22 cellular contexts compared by ENCODE assay signal in the genomic region with DNA sequence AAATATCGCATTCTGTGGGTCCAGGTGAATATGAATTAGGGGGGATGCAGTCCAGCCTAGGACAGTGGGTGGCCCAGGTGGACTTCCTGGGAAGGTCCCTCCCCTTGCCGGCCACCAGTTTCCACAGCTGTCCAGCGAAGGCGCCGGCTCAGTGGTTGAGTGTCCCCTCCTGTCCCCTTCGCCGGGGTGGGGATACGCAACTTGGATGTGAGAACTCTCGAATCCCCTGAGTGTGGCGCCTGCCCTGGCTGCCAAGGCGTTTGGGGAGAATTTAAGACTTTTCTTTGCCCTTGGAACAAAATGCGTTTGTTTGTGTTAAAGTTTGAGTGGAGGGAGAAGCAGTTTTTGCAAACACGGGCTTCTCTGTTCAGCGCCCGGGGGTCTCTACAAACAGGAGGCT.
DNase-seq lines count a peak whose midpoint lies in the region; ATAC-seq, FAIRE-seq and TF ChIP-seq lines count a peak whose summit lies in the region.
"Had no signal": no experiment of that assay in that cellular context is flagged by ENCODE, and none has a peak within 500 bp of the region (broad histone marks: within the 10 kb centered on the region; RNA-seq: fewer than 3 reads in every experiment).

No MANE protein-coding gene starts in this region.

- DNase-seq in CD14-positive monocyte (ENCODE audit: low spot score) (peak; percentile 17), T-helper 17 cell (peak in 2 of 3 donors; percentile 3 to 7), kidney (peak; percentile 47), ovary (peak in 3 of 5 donors; percentile 7 to 13 (median 7)), superior temporal gyrus (ENCODE audit: extremely low spot score) (no peak), NCI-H2171 treated with DMSO at 0.1 percent for 48 hours (lab: John Stamatoyannopoulos, UW) (no peak), RCC 7860 (ENCODE audit: low spot score) (no peak)
- no peak for DNase-seq in activated CD4-positive, alpha-beta T cell treated with anti-CD3 and anti-CD28 coated beads, Interleukin-2, amount 10 ng/mL, durations not matched to agents 24 days and 14 days
- DNase-seq: activated naive CD4-positive, alpha-beta T cell; DND-41; H7; KG1; NCI-H2227 treated with DMSO at 0.1 percent for 48 hours; NCI-H82; OCI-M1; stimulated activated CD4-positive, alpha-beta T cell treated with anti-CD3 and anti-CD28 coated beads, Interleukin-4, amount 100 ng/mL, for 24 hours had no signal

- WGBS in ovary, 3 donors, result 89 to 95% (median 92%) methylated on average over 15 of the region's 15 CpGs

- no peaks in the 10 kb centered on the region for H3K27me3 ChIP-seq in ovary

- no peak overlapping the region for H3K9ac ChIP-seq in kidney (ENCODE audit: low read length in 2 of 2)
- H3K9ac ChIP-seq: parathyroid adenoma had no signal

- no peak overlapping the region for H3K4me3 Mint-ChIP-seq in CD14-positive monocyte
- no peak overlapping the region for H3K4me3 Mint-ChIP-seq in T-helper 17 cell
- no peak overlapping the region for H3K4me3 Mint-ChIP-seq in activated CD4-positive, alpha-beta T cell treated with anti-CD3 and anti-CD28 coated beads, Interleukin-2, amount 10 ng/mL, durations not matched to agents 24 days and 14 days
- H3K4me3 Mint-ChIP-seq: stimulated activated naive CD8-positive, alpha-beta T cell treated with anti-CD3 and anti-CD28 coated beads, Interleukin-15, Interleukin-2, amounts not matched to agents 100 ng/mL and 50 ng/mL, for 24 hours; T-cell had no signal

- H3K36me3 Mint-ChIP-seq in CD14-positive monocyte (peaks cover 27 to 50% of the 10 kb centered on the region in 2 donors), T-helper 17 cell (ENCODE audit: low read depth) (no peaks in the 10 kb centered on the region)
- H3K36me3 Mint-ChIP-seq in activated CD4-positive, alpha-beta T cell treated with anti-CD3 and anti-CD28 coated beads, Interleukin-2, amount 10 ng/mL, durations not matched to agents 24 days and 14 days (ENCODE audit: low read depth), result no peaks in the 10 kb centered on the region
- H3K36me3 Mint-ChIP-seq: T-cell had no signal

- no peak for TF ChIP-seq CTCF in CD14-positive monocyte (IDR thresholded peaks at IDR 0.05)
- TF ChIP-seq CTCF in kidney (IDR thresholded peaks at IDR 0.05; ENCODE audit: borderline replicate concordance, extremely low read depth, insufficient read depth), result no peak
- no peak for TF ChIP-seq CTCF in ovary (IDR thresholded peaks at IDR 0.05)

- H3K4me1 Mint-ChIP-seq in CD14-positive monocyte, result no peaks in the 10 kb centered on the region
- no peaks in the 10 kb centered on the region for H3K4me1 Mint-ChIP-seq in T-helper 17 cell
- no peaks in the 10 kb centered on the region for H3K4me1 Mint-ChIP-seq in activated CD4-positive, alpha-beta T cell treated with anti-CD3 and anti-CD28 coated beads, Interleukin-2, amount 10 ng/mL, durations not matched to agents 24 days and 14 days
- H3K4me1 Mint-ChIP-seq: T-cell had no signal

- H3K36me3 ChIP-seq in kidney (ENCODE audit: control insufficient read depth in 1 of 2, insufficient read depth in 2 of 2, low read length in 2 of 2) (no peaks in the 10 kb centered on the region), ovary (no peaks in the 10 kb centered on the region)

- H3K27me3 Mint-ChIP-seq in CD14-positive monocyte (ENCODE audit: low read depth in 3 of 3) (peaks cover 0 to 3% (median 0%) of the 10 kb centered on the region in 3 donors), T-helper 17 cell (no peaks in the 10 kb centered on the region)
- H3K27me3 Mint-ChIP-seq in activated CD4-positive, alpha-beta T cell treated with anti-CD3 and anti-CD28 coated beads, Interleukin-2, amount 10 ng/mL, durations not matched to agents 24 days and 14 days, result no peaks in the 10 kb centered on the region
- H3K27me3 Mint-ChIP-seq: stimulated activated naive CD8-positive, alpha-beta T cell treated with anti-CD3 and anti-CD28 coated beads, Interleukin-15, Interleukin-2, amounts not matched to agents 100 ng/mL and 50 ng/mL, for 24 hours; T-cell had no signal

- H3K4me1 ChIP-seq in kidney (ENCODE audit: control insufficient read depth in 1 of 2, insufficient read depth in 1 of 2, low read depth in 1 of 2, low read length in 2 of 2) (no peaks in the 10 kb centered on the region), ovary (ENCODE audit: insufficient read depth) (peaks cover 1% of the 10 kb centered on the region)
- H3K4me1 ChIP-seq: parathyroid adenoma had no signal

- H3K9me3 ChIP-seq in T-helper 17 cell (ENCODE audit: control insufficient read depth, low read length, poor library complexity, severe bottlenecking) (no peaks in the 10 kb centered on the region), kidney (ENCODE audit: control insufficient read depth in 1 of 2, low read length in 2 of 2) (no peaks in the 10 kb centered on the region), ovary (no peaks in the 10 kb centered on the region)

- no peak for TF ChIP-seq EP300 in ovary (IDR thresholded peaks at IDR 0.05)

- H3K27ac Mint-ChIP-seq in CD14-positive monocyte, result no peak overlapping the region
- H3K27ac Mint-ChIP-seq in T-helper 17 cell, result no peak overlapping the region
- H3K27ac Mint-ChIP-seq in activated CD4-positive, alpha-beta T cell treated with anti-CD3 and anti-CD28 coated beads, Interleukin-2, amount 10 ng/mL, durations not matched to agents 24 days and 14 days, result no peak overlapping the region
- H3K27ac Mint-ChIP-seq: stimulated activated naive CD8-positive, alpha-beta T cell treated with anti-CD3 and anti-CD28 coated beads, Interleukin-15, Interleukin-2, amounts not matched to agents 100 ng/mL and 50 ng/mL, for 24 hours; T-cell had no signal

- no peak for TF ChIP-seq POLR2A in ovary (IDR thresholded peaks at IDR 0.05)

- H3K4me3 ChIP-seq in kidney (ENCODE audit: low read length in 2 of 2) (no peak overlapping the region), ovary (no peak overlapping the region)
- H3K4me3 ChIP-seq: skin epidermis had no signal

- ATAC-seq in T-helper 17 cell, result no peak
- ATAC-seq: T-cell had no signal

- H3K27ac ChIP-seq in kidney (ENCODE audit: low read depth in 2 of 2, low read length in 2 of 2) (no peak overlapping the region), ovary (no peak overlapping the region)
- H3K27ac ChIP-seq: parathyroid adenoma, skin epidermis had no signal

- intact Hi-C loops in CD14-positive monocyte (cut with micrococcal nuclease), result no loop called here
- intact Hi-C loops in kidney (cut with DNase I), result no loop called here
- intact Hi-C loops in ovary (cut with DNase I), result no loop called here
- intact Hi-C loops in activated CD4-positive, alpha-beta T cell treated with anti-CD3 and anti-CD28 coated beads, Interleukin-2, amount 10 ng/mL, durations not matched to agents 24 days and 14 days (cut with micrococcal nuclease), result no loop called here

- H3K9me3 Mint-ChIP-seq in CD14-positive monocyte, result peaks cover 0 to under 1% (median 0%) of the 10 kb centered on the region in 7 donors
- no peaks in the 10 kb centered on the region for H3K9me3 Mint-ChIP-seq in activated CD4-positive, alpha-beta T cell treated with anti-CD3 and anti-CD28 coated beads, Interleukin-2, amount 10 ng/mL, durations not matched to agents 24 days and 14 days
- H3K9me3 Mint-ChIP-seq: stimulated activated naive CD8-positive, alpha-beta T cell treated with anti-CD3 and anti-CD28 coated beads, Interleukin-15, Interleukin-2, amounts not matched to agents 100 ng/mL and 50 ng/mL, for 24 hours; T-cell had no signal

- FAIRE-seq in kidney (lab: Jason Lieb, UNC) (no peak), RCC 7860 (lab: Jason Lieb, UNC) (no peak)
- FAIRE-seq: astrocyte, endometrium had no signal

Comparison
In these comparisons a context has a peak if more than half of its experiments do, and no peak if none do; other contexts are left out.
1. DNase-seq: peak in CD14-positive monocyte (single experiment), T-helper 17 cell (2 of 3), kidney (single experiment) and ovary (3 of 5); none in superior temporal gyrus (single experiment), NCI-H2171 treated with DMSO at 0.1 percent for 48 hours (single experiment), RCC 7860 (single experiment) and activated CD4-positive, alpha-beta T cell treated with anti-CD3 and anti-CD28 coated beads, Interleukin-2, amount 10 ng/mL, durations not matched to agents 24 days and 14 days (single experiment).